In genomic region chr11:65894034-65894591, GRCh38 we compare ENCODE assay signal across 8 cellular contexts. TPM values are rescaled to one million over a fixed set of nuclear protein-coding genes. Genes with fewer than 3 reads are reported as not detected.
DNase-seq lines count a peak whose midpoint lies in the region; ATAC-seq and TF ChIP-seq lines count a peak whose summit lies in the region.

No MANE protein-coding gene starts in this region.

- peaks cover 63% of the 10 kb centered on the region for H3K4me1 ChIP-seq in Panc1 (ENCODE audit: control insufficient read depth, insufficient read depth, low read length)
- H3K4me1 ChIP-seq in colonic mucosa, result no peaks in the 10 kb centered on the region
- peaks cover 3% of the 10 kb centered on the region for H3K4me1 ChIP-seq in parathyroid adenoma
- H3K4me1 ChIP-seq in HAP-1, result peaks cover 22% of the 10 kb centered on the region

- TF ChIP-seq CTCF in GM06990 (IDR thresholded peaks at IDR 0.05; ENCODE audit: insufficient read depth, low read length, poor library complexity, severe bottlenecking) (no peak), Panc1 (IDR thresholded peaks at IDR 0.05) (no peak; the same call in 1 of the 2 replicates), colonic mucosa (IDR thresholded peaks at IDR 0.05) (no peak), parathyroid adenoma (IDR thresholded peaks at IDR 0.05) (no peak)

- H3K27me3 ChIP-seq in GM06990 (replicated peaks; ENCODE audit: control insufficient read depth, insufficient read depth, low read length), result no peaks in the 10 kb centered on the region
- H3K27me3 ChIP-seq in Panc1 (ENCODE audit: control insufficient read depth, insufficient read depth, low read length), result no peaks in the 10 kb centered on the region
- H3K27me3 ChIP-seq in colonic mucosa, result no peaks in the 10 kb centered on the region
- no peaks in the 10 kb centered on the region for H3K27me3 ChIP-seq in parathyroid adenoma (ENCODE audit: control insufficient read depth, insufficient read depth, low read length)
- H3K27me3 ChIP-seq in HAP-1 (ENCODE audit: low read depth), result no peaks in the 10 kb centered on the region

- intact Hi-C loops in Panc1 (cut with micrococcal nuclease; ENCODE audit: unreplicated experiment), result no loop called here
- intact Hi-C loops in colonic mucosa (cut with DNase I), result no loop called here

- H3K27ac ChIP-seq in Panc1 (ENCODE audit: low read length) (peak overlapping the region; percentile 87), colonic mucosa (peak overlapping the region; percentile 74), parathyroid adenoma (peak overlapping the region; percentile 75)

- no peak for ATAC-seq in Panc1

- H3K9ac ChIP-seq in colonic mucosa (ENCODE audit: low read depth in 2 of 2, low read length in 2 of 2) (peak overlapping the region; percentile 61 to 64), parathyroid adenoma (no peak overlapping the region)

- in situ Hi-C loops in Panc1 (cut with HindIII; ENCODE audit: low pct_unique_long_range_greater_than_20kb, low sequenced_read_pairs), result no loop called here
- in situ Hi-C loops in HAP-1 (cut with MboI; ENCODE audit: low sequenced_read_pairs), result no loop called here

- no TSS peak for BruUV-seq in Panc1 (replicated peaks; lab: Mats Ljungman, UMichigan)

- H3K4me3 ChIP-seq in GM06990 (replicated peaks; ENCODE audit: low read depth, low read length), result peak overlapping the region; percentile 60
- peak overlapping the region in 1 of 2 experiments; percentile 17; a peak in 2 of 4 replicates for H3K4me3 ChIP-seq in Panc1 (ENCODE audit: low read depth in 2 of 2, low read length in 2 of 2)
- peak overlapping the region; percentile 21 for H3K4me3 ChIP-seq in colonic mucosa
- peak overlapping the region; percentile 5 for H3K4me3 ChIP-seq in parathyroid adenoma (ENCODE audit: low read depth, low read length)
- no peak overlapping the region for H3K4me3 ChIP-seq in HAP-1

- CTCF ChIA-PET in Panc1 (lab: Charles Lee), result no interaction called here

- H3K9me3 ChIP-seq in Panc1 (ENCODE audit: control insufficient read depth, insufficient read depth, low read depth, low read length) (no peaks in the 10 kb centered on the region), colonic mucosa (no peaks in the 10 kb centered on the region), parathyroid adenoma (ENCODE audit: control insufficient read depth, low read length) (no peaks in the 10 kb centered on the region), HAP-1 (no peaks in the 10 kb centered on the region)

- H3K36me3 ChIP-seq in GM06990 (ENCODE audit: control insufficient read depth, insufficient read depth, low read length), result no peaks in the 10 kb centered on the region; the same call in none of the 2 replicates
- no peaks in the 10 kb centered on the region; the same call in 1 of the 2 replicates for H3K36me3 ChIP-seq in Panc1 (ENCODE audit: control insufficient read depth, insufficient read depth, low read length)
- H3K36me3 ChIP-seq in colonic mucosa, result no peaks in the 10 kb centered on the region
- no peaks in the 10 kb centered on the region for H3K36me3 ChIP-seq in parathyroid adenoma (ENCODE audit: control insufficient read depth, insufficient read depth, low read length)
- peaks cover 39% of the 10 kb centered on the region for H3K36me3 ChIP-seq in HAP-1 (replicated peaks)

- POLR2A ChIA-PET in Panc1 (lab: Charles Lee), result interaction anchor here (0.5 to 1.1 kb wide), 5 partner anchors 18 to 226 kb away, joined by 3 to 12 read pairs (median 4); no protein-coding TSS in a partner anchor

- no peak overlapping the region for H2AFZ ChIP-seq in parathyroid adenoma

- H3K4me2 ChIP-seq in parathyroid adenoma (ENCODE audit: low read length), result no peak overlapping the region

- no peak for DNase-seq in GM06990 (ENCODE audit: extremely low read depth, insufficient read length)
- no peak for DNase-seq in Panc1 (ENCODE audit: low read depth, low spot score)
- no peak for DNase-seq in colonic mucosa
- no peak for DNase-seq in SKM-1 treated with dmso at 0.1 percent for 144 hours (lab: John Stamatoyannopoulos, UW; ENCODE audit: unreplicated experiment)
- DNase-seq in superior temporal gyrus (ENCODE audit: extremely low spot score), result no peak
- no peak for DNase-seq in SW 1271 (lab: John Stamatoyannopoulos, UW)
- no peak for DNase-seq in HAP-1 (ENCODE audit: low spot score in 2 of 2)

- no peaks in the 10 kb centered on the region for H3K79me2 ChIP-seq in parathyroid adenoma

RNA-seq across cellular contexts. Expression of gene CCDC85B, which starts 3.6 kb away (rescaled TPM):
- total RNA-seq in Panc1 (2021; ENCODE audit: unreplicated experiment) (85.4 TPM), colonic mucosa (10 to 100 TPM; 11.2 to 16.3 TPM)
- polyA plus RNA-seq in Panc1 (2012; ENCODE audit: insufficient read length), result 188 TPM

RNA-seq across cellular contexts. Expression of gene FIBP, which starts 5.8 kb away (rescaled TPM):
- total RNA-seq in Panc1 (2021; ENCODE audit: unreplicated experiment), result 105 TPM
- polyA plus RNA-seq in Panc1 (2012; ENCODE audit: insufficient read length), result 154 TPM
- 10 to 100 TPM; 41.9 to 53.5 TPM for total RNA-seq in colonic mucosa

RNA-seq across cellular contexts. Expression of gene FOSL1, which starts 6.1 kb away (rescaled TPM):
- total RNA-seq in Panc1 (2021; ENCODE audit: unreplicated experiment) (186 TPM), colonic mucosa (1 to 10 TPM in 1 of 2 donors, under 1 TPM in 1; 0.84 to 4.2 TPM)
- 149 TPM for polyA plus RNA-seq in Panc1 (2012; ENCODE audit: insufficient read length)

RNA-seq across cellular contexts. Expression of gene CTSW, which starts 14.5 kb away (rescaled TPM):
- total RNA-seq in Panc1 (2021; ENCODE audit: unreplicated experiment), result not detected
- not detected for polyA plus RNA-seq in Panc1 (2012; ENCODE audit: insufficient read length)
- 1 to 10 TPM; 1.2 TPM for total RNA-seq in colonic mucosa

RNA-seq across cellular contexts. Expression of gene EFEMP2, which starts 21.5 kb away (rescaled TPM):
- total RNA-seq in Panc1 (2021; ENCODE audit: unreplicated experiment) (23.7 TPM), colonic mucosa (10 to 100 TPM in 1 of 2 donors, 1 to 10 TPM in 1; 9.6 to 22.5 TPM)
- 44.8 TPM for polyA plus RNA-seq in Panc1 (2012; ENCODE audit: insufficient read length)

Comparison
In these comparisons a context has a peak if more than half of its experiments do, and no peak if none do; other contexts are left out.
1. RNA of gene FOSL1, which starts 6.1 kb away (total RNA-seq): 186 TPM in Panc1 (single experiment); 0.84 to 4.2 TPM in colonic mucosa; every median in the first group is over 10 times any median in the second.
2. Peak in every context shown above with its lines, with median percentiles within 50 percentile points of each other: H3K27ac ChIP-seq.